In genomic region chr2:192029089-192029488, GRCh38 we compare ENCODE assay signal across 8 cellular contexts.
DNase-seq lines count a peak whose midpoint lies in the region; ATAC-seq and TF ChIP-seq lines count a peak whose summit lies in the region.

No MANE protein-coding gene starts in this region.

- POLR2A ChIA-PET in BJ (lab: Charles Lee): no interaction called here

- H3K36me3 ChIP-seq in BJ (ENCODE audit: control insufficient read depth, insufficient read depth, low read length): no peaks in the 10 kb centered on the region

- CTCF ChIA-PET in BJ (lab: Yijun Ruan, JAX): interaction anchor here (0.7 to 1.1 kb wide), 2 partner anchors 26 to 195 kb away, joined by 3 read pairs; no protein-coding TSS in a partner anchor

- DNase-seq in BJ (ENCODE audit: low read depth) (no peak), dermis blood vessel endothelial cell (peak; percentile 11), NCI-H1694 treated with DMSO at 0.1 percent for 48 hours (lab: John Stamatoyannopoulos, UW) (no peak), NCI-H1436 (lab: John Stamatoyannopoulos, UW) (no peak), T-helper 1 cell (no peak), NCI-H146 treated with DMSO at 0.1 percent for 48 hours (lab: John Stamatoyannopoulos, UW; ENCODE audit: unreplicated experiment) (no peak)

- no peaks in the 10 kb centered on the region; the same call in 1 of the 2 replicates for H3K27me3 ChIP-seq in BJ (ENCODE audit: control insufficient read depth, insufficient read depth, low read length)

- no peak overlapping the region for H3K4me3 ChIP-seq in BJ (ENCODE audit: low read depth, low read length)

- ATAC-seq in GM19324 (IDR thresholded peaks at IDR 0.05; ENCODE audit: low FRiP score, unreplicated experiment): peak; percentile 78
- peak; percentile 65 for ATAC-seq in HG03432 (IDR thresholded peaks at IDR 0.05; ENCODE audit: unreplicated experiment)

- TF ChIP-seq CTCF in BJ (IDR thresholded peaks at IDR 0.05; ENCODE audit: insufficient read depth, low read depth, low read length): peak; percentile 23; the same call in 1 of the 2 replicates
